1 cellular context compared by ENCODE assay signal in genomic region chr20:313948-314347, GRCh38.
A peak's percentile ranks its signal among the peaks of the same experiment; 100 is the strongest.
TF ChIP-seq lines count a peak whose summit lies in the region.

No MANE protein-coding gene starts in this region.

TF ChIP-seq in A549, 52 proteins besides CTCF, POLR2A, EP300 and RAD21 (continued from another document):
- TF ChIP-seq FOSL2 (IDR thresholded peaks at IDR 0.05): no peak
- peak; percentile 79 for TF ChIP-seq FOSL2 (CRISPR knock-in tag; IDR thresholded peaks at IDR 0.05)
- 0 out of 2 replicates have a peak, but pooled peaks have one; percentile 31 for TF ChIP-seq JUNB (IDR thresholded peaks at IDR 0.05)
- no peak for TF ChIP-seq GATA3 (IDR thresholded peaks at IDR 0.05; ENCODE audit: borderline replicate concordance)
- no peak for TF ChIP-seq CBX2 (IDR thresholded peaks at IDR 0.05; ENCODE audit: borderline replicate concordance, low read depth)
